15 cellular contexts compared by ENCODE assay signal in the genomic region with DNA sequence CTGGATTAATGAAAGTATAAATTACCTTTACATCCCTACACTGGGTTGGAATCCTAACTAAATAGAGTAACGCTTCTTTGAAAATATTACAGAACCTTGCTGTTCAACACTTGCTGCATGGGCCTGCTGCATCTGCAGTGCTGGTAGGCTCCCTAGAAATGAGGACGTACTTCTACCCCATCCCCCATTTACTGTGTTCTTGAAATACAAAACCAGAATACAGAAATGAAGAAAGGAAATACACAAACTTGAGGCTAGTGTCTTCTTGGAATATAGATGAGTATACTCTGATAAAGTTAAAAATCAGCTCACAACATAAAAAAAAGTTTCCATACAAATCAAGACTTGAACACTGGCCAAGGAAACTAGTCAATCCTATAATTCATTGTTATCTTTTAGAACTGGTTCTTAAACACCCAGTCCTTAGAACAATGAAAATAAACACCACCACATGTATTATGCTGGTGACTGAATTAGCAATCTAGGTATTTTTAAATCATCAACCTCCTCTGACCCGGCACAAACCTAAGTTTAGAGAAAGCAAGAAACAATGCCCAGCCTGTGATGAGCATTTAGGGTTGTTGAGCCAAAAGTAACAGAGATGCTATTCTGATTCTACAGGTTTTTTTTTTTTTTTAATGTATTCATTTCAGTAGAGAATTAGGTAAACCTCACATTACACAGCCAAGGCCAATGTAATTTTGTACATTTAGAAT. TPM values are rescaled to one million over a fixed set of nuclear protein-coding genes. Genes with fewer than 3 reads are reported as not detected.
A peak's percentile ranks its signal among the peaks of the same experiment; 100 is the strongest.
DNase-seq lines count a peak whose midpoint lies in the region; ATAC-seq and FAIRE-seq lines count a peak whose summit lies in the region.
"Had no signal": no experiment of that assay in that cellular context is flagged by ENCODE, and none has a peak within 500 bp of the region (broad histone marks: within the 10 kb centered on the region; RNA-seq: fewer than 3 reads in every experiment).

No MANE protein-coding gene starts in this region.

- H3K27ac Mint-ChIP-seq in activated T-cell treated with anti-CD3 and anti-CD28 coated beads, Interleukin-2, amount 50 U/mL, for 24 hours: peak overlapping the region; percentile 54
- H3K27ac Mint-ChIP-seq in activated T-helper 17 cell treated with anti-CD3 and anti-CD28 coated beads, Interleukin-2, amount 50 U/mL, for 72 hours: no peak overlapping the region
- H3K27ac Mint-ChIP-seq: CD4-positive, alpha-beta memory T cell had no signal

- no peaks in the 10 kb centered on the region for H3K27me3 Mint-ChIP-seq in activated T-cell treated with anti-CD3 and anti-CD28 coated beads, Interleukin-2, amount 50 U/mL, for 24 hours
- no peaks in the 10 kb centered on the region for H3K27me3 Mint-ChIP-seq in activated T-cell treated with anti-CD3 and anti-CD28 coated beads, Interleukin-2, amount 50 U/mL, for 4 hours (ENCODE audit: low read depth)
- no peaks in the 10 kb centered on the region for H3K27me3 Mint-ChIP-seq in activated T-helper 17 cell treated with anti-CD3 and anti-CD28 coated beads, Interleukin-2, amount 50 U/mL, for 72 hours
- H3K27me3 Mint-ChIP-seq: CD4-positive, alpha-beta memory T cell had no signal

- H3K36me3 Mint-ChIP-seq in activated T-cell treated with anti-CD3 and anti-CD28 coated beads, Interleukin-2, amount 50 U/mL, for 24 hours (ENCODE audit: low read depth): peaks cover 76% of the 10 kb centered on the region
- H3K36me3 Mint-ChIP-seq in activated T-cell treated with anti-CD3 and anti-CD28 coated beads, Interleukin-2, amount 50 U/mL, for 4 hours (ENCODE audit: insufficient read depth): peaks cover 37% of the 10 kb centered on the region
- peaks cover 43% of the 10 kb centered on the region for H3K36me3 Mint-ChIP-seq in activated T-helper 17 cell treated with anti-CD3 and anti-CD28 coated beads, Interleukin-2, amount 50 U/mL, for 72 hours (ENCODE audit: low read depth)

- no peak for DNase-seq in activated T-cell treated with anti-CD3 and anti-CD28 coated beads, Interleukin-2, amount 50 U/mL, for 24 hours
- no peak for DNase-seq in activated T-cell treated with anti-CD3 and anti-CD28 coated beads, Interleukin-2, amount 50 U/mL, for 4 hours
- DNase-seq in GM18507 (ENCODE audit: extremely low spot score, insufficient read length, low read depth): no peak
- peak; percentile 6 for DNase-seq in renal cortical epithelial cell (ENCODE audit: low read depth)
- DNase-seq in mucosa of gallbladder (ENCODE audit: low spot score): no peak
- DNase-seq: CD4-positive, alpha-beta memory T cell; DMS153; GDM1; NCI-H1105 treated with DMSO at 0.1 percent for 48 hours; NCI-H1694 treated with DMSO at 0.1 percent for 48 hours; Peyer's patch had no signal

- no peak for ATAC-seq in activated T-cell treated with anti-CD3 and anti-CD28 coated beads, Interleukin-2, amount 50 U/mL, for 4 hours
- peak; percentile 65 for ATAC-seq in activated T-helper 17 cell treated with anti-CD3 and anti-CD28 coated beads, Interleukin-2, amount 50 U/mL, for 72 hours (replicated peaks)
- ATAC-seq in GM21367 (IDR thresholded peaks at IDR 0.05; ENCODE audit: unreplicated experiment): no peak
- ATAC-seq: K562 had no signal

- H3K9me3 Mint-ChIP-seq in activated T-cell treated with anti-CD3 and anti-CD28 coated beads, Interleukin-2, amount 50 U/mL, for 24 hours: no peaks in the 10 kb centered on the region
- H3K9me3 Mint-ChIP-seq in activated T-cell treated with anti-CD3 and anti-CD28 coated beads, Interleukin-2, amount 50 U/mL, for 4 hours: no peaks in the 10 kb centered on the region
- H3K9me3 Mint-ChIP-seq in activated T-helper 17 cell treated with anti-CD3 and anti-CD28 coated beads, Interleukin-2, amount 50 U/mL, for 72 hours: no peaks in the 10 kb centered on the region
- H3K9me3 Mint-ChIP-seq: CD4-positive, alpha-beta memory T cell had no signal

- FAIRE-seq in GM18507 (lab: Jason Lieb, UNC): peak; percentile 62
- FAIRE-seq: H54, K562 had no signal

- no peak overlapping the region for H3K4me3 Mint-ChIP-seq in activated T-cell treated with anti-CD3 and anti-CD28 coated beads, Interleukin-2, amount 50 U/mL, for 24 hours
- no peak overlapping the region for H3K4me3 Mint-ChIP-seq in activated T-cell treated with anti-CD3 and anti-CD28 coated beads, Interleukin-2, amount 50 U/mL, for 4 hours
- H3K4me3 Mint-ChIP-seq in activated T-helper 17 cell treated with anti-CD3 and anti-CD28 coated beads, Interleukin-2, amount 50 U/mL, for 72 hours: no peak overlapping the region
- H3K4me3 Mint-ChIP-seq: CD4-positive, alpha-beta memory T cell had no signal

- peaks cover 36% of the 10 kb centered on the region for H3K4me1 Mint-ChIP-seq in activated T-cell treated with anti-CD3 and anti-CD28 coated beads, Interleukin-2, amount 50 U/mL, for 24 hours (ENCODE audit: low read depth)
- H3K4me1 Mint-ChIP-seq in activated T-cell treated with anti-CD3 and anti-CD28 coated beads, Interleukin-2, amount 50 U/mL, for 4 hours (ENCODE audit: low read depth): no peaks in the 10 kb centered on the region
- H3K4me1 Mint-ChIP-seq in activated T-helper 17 cell treated with anti-CD3 and anti-CD28 coated beads, Interleukin-2, amount 50 U/mL, for 72 hours: peaks cover 6% of the 10 kb centered on the region

RNA-seq across cellular contexts. Expression of gene ATP8A1, which starts 49.7 kb away (rescaled TPM):
- total RNA-seq in activated T-cell treated with anti-CD3 and anti-CD28 coated beads, Interleukin-2, amount 50 U/mL, for 4 hours: 10 to 100 TPM in 2 of 3 donors, 1 to 10 TPM in 1; 8.1 to 14.8 (median 11.4) TPM
- total RNA-seq in activated T-helper 17 cell treated with anti-CD3 and anti-CD28 coated beads, Interleukin-2, amount 50 U/mL, for 72 hours: 10 to 100 TPM; 17.0 to 29.2 TPM
- total RNA-seq in renal cortical epithelial cell (4.0 and 38.4 TPM in 2 replicates), mucosa of gallbladder (5.1 TPM)
